In genomic region chr3:115617573-115617972, GRCh38 we compare ENCODE assay signal across 31 cellular contexts. TPM values are rescaled to one million over a fixed set of nuclear protein-coding genes. Genes with fewer than 3 reads are reported as not detected.
"Had no signal": no experiment of that assay in that cellular context is flagged by ENCODE, and none has a peak within 500 bp of the region (broad histone marks: within the 10 kb centered on the region; RNA-seq: fewer than 3 reads in every experiment).

No MANE protein-coding gene starts in this region.

- DNase-seq: effector CD8-positive, alpha-beta T cell; endodermal cell; foreskin keratinocyte; heart left ventricle; kidney; natural killer cell; occipital lobe; ovary; posterior cingulate gyrus; psoas muscle; right cardiac atrium; sigmoid colon; stimulated activated CD4-positive, alpha-beta T cell treated with anti-CD3 and anti-CD28 coated beads, Interleukin-2, amount 100 ng/mL, for 24 hours; stimulated activated CD4-positive, alpha-beta T cell treated with anti-CD3 and anti-CD28 coated beads, Interleukin-4, amount 100 ng/mL, for 24 hours; transverse colon; upper lobe of right lung; uterus had no signal

- H3K4me1 ChIP-seq: esophagus muscularis mucosa, foreskin keratinocyte, gastroesophageal sphincter, heart left ventricle, psoas muscle, sigmoid colon, suprapubic skin, transverse colon, upper lobe of right lung, uterus had no signal

- H3K27ac ChIP-seq: epithelial cell of prostate, esophagus muscularis mucosa, foreskin keratinocyte, gastroesophageal sphincter, heart left ventricle, hepatocyte, ovary, psoas muscle, sigmoid colon, suprapubic skin, transverse colon, upper lobe of right lung, uterus had no signal

- H3K79me2 ChIP-seq: hepatocyte had no signal

- H3K27me3 Mint-ChIP-seq: dendritic cell treated with granulocyte-macrophage colony-stimulating factor and Interleukin-4, amounts not matched to agents 40 ng/mL and 50 ng/mL, for 4 days; memory B cell had no signal

- H3K36me3 Mint-ChIP-seq: memory B cell; natural killer cell; stimulated activated memory B cell treated with anti-CD40 and anti-IgM and Interleukin-4, amounts not matched to agents 10 μg/mL and 1 μg/mL and 100 μg/mL, for 72 hours had no signal

- H3K36me3 ChIP-seq: esophagus muscularis mucosa, gastroesophageal sphincter, heart left ventricle, ovary, sigmoid colon, suprapubic skin, transverse colon, upper lobe of right lung, uterus had no signal

- H3K4me1 Mint-ChIP-seq: natural killer cell had no signal

- H3K4me2 ChIP-seq: hepatocyte had no signal

- H3K9me3 Mint-ChIP-seq: dendritic cell treated with granulocyte-macrophage colony-stimulating factor and Interleukin-4, amounts not matched to agents 40 ng/mL and 50 ng/mL, for 4 days; memory B cell; natural killer cell; stimulated activated memory B cell treated with anti-CD40 and anti-IgM and Interleukin-4, amounts not matched to agents 10 μg/mL and 1 μg/mL and 100 μg/mL, for 72 hours; stimulated activated naive CD8-positive, alpha-beta T cell treated with anti-CD3 and anti-CD28 coated beads, Interleukin-15, Interleukin-2, amounts not matched to agents 100 ng/mL and 50 ng/mL, for 24 hours had no signal

- H2AFZ ChIP-seq: hepatocyte had no signal

- H3K9me3 ChIP-seq: esophagus muscularis mucosa, gastroesophageal sphincter, ovary, psoas muscle, sigmoid colon, suprapubic skin, transverse colon, upper lobe of right lung, uterus had no signal

- H3K27ac Mint-ChIP-seq: dendritic cell treated with granulocyte-macrophage colony-stimulating factor and Interleukin-4, amounts not matched to agents 40 ng/mL and 50 ng/mL, for 4 days; endodermal cell; memory B cell; natural killer cell; stimulated activated memory B cell treated with anti-CD40 and anti-IgM and Interleukin-4, amounts not matched to agents 10 μg/mL and 1 μg/mL and 100 μg/mL, for 72 hours; stimulated activated naive CD8-positive, alpha-beta T cell treated with anti-CD3 and anti-CD28 coated beads, Interleukin-15, Interleukin-2, amounts not matched to agents 100 ng/mL and 50 ng/mL, for 24 hours had no signal

- H3K4me3 ChIP-seq: esophagus muscularis mucosa, gastroesophageal sphincter, heart left ventricle, hepatocyte, lung, ovary, psoas muscle, sigmoid colon, suprapubic skin, transverse colon, upper lobe of right lung, uterus had no signal

- ATAC-seq: foreskin keratinocyte; gastroesophageal sphincter; heart left ventricle; left lobe of liver; natural killer cell; psoas muscle; right cardiac atrium; stimulated activated memory B cell treated with anti-CD40 and anti-IgM and Interleukin-4, amounts not matched to agents 10 μg/mL and 1 μg/mL and 100 μg/mL, for 72 hours; upper lobe of right lung had no signal

- H3K4me3 Mint-ChIP-seq: dendritic cell treated with granulocyte-macrophage colony-stimulating factor and Interleukin-4, amounts not matched to agents 40 ng/mL and 50 ng/mL, for 4 days; endodermal cell; memory B cell; natural killer cell; stimulated activated memory B cell treated with anti-CD40 and anti-IgM and Interleukin-4, amounts not matched to agents 10 μg/mL and 1 μg/mL and 100 μg/mL, for 72 hours; stimulated activated naive CD8-positive, alpha-beta T cell treated with anti-CD3 and anti-CD28 coated beads, Interleukin-15, Interleukin-2, amounts not matched to agents 100 ng/mL and 50 ng/mL, for 24 hours had no signal

- H3K27me3 ChIP-seq: esophagus muscularis mucosa, gastroesophageal sphincter, heart left ventricle, hepatocyte, ovary, sigmoid colon, suprapubic skin, upper lobe of right lung, uterus had no signal

RNA-seq across cellular contexts. Expression of gene GAP43, which starts 5.7 kb away (rescaled TPM):
- total RNA-seq: foreskin keratinocyte, left lobe of liver, liver, mononuclear cell, renal cortical epithelial cell, suprapubic skin, upper lobe of right lung had no signal
